Comparison of ENCODE assay signal across 24 cellular contexts in the genomic region with DNA sequence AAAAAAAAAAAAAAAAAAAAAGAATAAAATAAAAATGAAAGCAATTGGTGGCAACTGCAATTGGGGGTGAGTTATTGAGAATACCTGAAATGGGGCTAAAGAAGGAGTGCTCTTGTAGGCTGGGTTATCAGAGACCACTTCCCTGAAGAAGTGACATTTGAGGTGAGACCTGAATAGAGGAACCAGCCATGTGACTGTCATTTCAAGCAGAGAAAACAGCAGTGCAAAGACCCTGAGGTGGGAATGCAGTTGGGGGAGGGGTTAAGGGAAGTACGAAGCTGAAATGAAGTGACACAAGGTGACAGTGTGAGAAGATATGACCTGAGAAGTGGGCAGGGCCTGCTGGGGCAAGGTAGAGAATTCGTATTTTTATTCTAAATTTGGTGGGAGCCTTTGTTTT. TPM values are rescaled to one million over a fixed set of nuclear protein-coding genes. Genes with fewer than 3 reads are reported as not detected.
"Had no signal": no experiment of that assay in that cellular context is flagged by ENCODE, and none has a peak within 500 bp of the region (broad histone marks: within the 10 kb centered on the region; RNA-seq: fewer than 3 reads in every experiment).

No MANE protein-coding gene starts in this region.

- H3K36me3 Mint-ChIP-seq: naive thymus-derived CD4-positive, alpha-beta T cell; type B pancreatic cell had no signal

- H3K9me3 ChIP-seq: ovary, suprapubic skin, thyroid gland had no signal

- H3K36me3 ChIP-seq: ovary, suprapubic skin, thyroid gland had no signal

- H3K4me2 ChIP-seq: hepatocyte had no signal

- H3K4me3 ChIP-seq: coronary artery, hepatocyte, lung, ovary, suprapubic skin, thyroid gland had no signal

- DNase-seq: effector CD4-positive, alpha-beta T cell; endodermal cell; erythroblast; foreskin keratinocyte; kidney; left cardiac atrium; left ventricle myocardium superior; mesendoderm; naive thymus-derived CD4-positive, alpha-beta T cell; ovary; right cardiac atrium; small intestine; stimulated activated CD4-positive, alpha-beta T cell treated with anti-CD3 and anti-CD28 coated beads, Interleukin-12 subunit alpha, Interleukin-12 subunit beta, amount 100 ng/mL, for 4 hours; stimulated activated naive CD8-positive, alpha-beta T cell treated with anti-CD3 and anti-CD28 coated beads, Interleukin-15, Interleukin-2, amounts not matched to agents 100 U/mL and 50 U/mL, for 24 hours; thyroid gland had no signal

- H3K4me1 Mint-ChIP-seq: endodermal cell, neural crest cell had no signal

- H3K27ac Mint-ChIP-seq: endodermal cell, type B pancreatic cell had no signal

- H3K4me3 Mint-ChIP-seq: endodermal cell; naive thymus-derived CD4-positive, alpha-beta T cell; neural crest cell; type B pancreatic cell had no signal

- ATAC-seq: foreskin keratinocyte; left cardiac atrium; left ventricle myocardium superior; naive thymus-derived CD4-positive, alpha-beta T cell; right cardiac atrium; stimulated activated naive CD8-positive, alpha-beta T cell treated with anti-CD3 and anti-CD28 coated beads, Interleukin-15, Interleukin-2, amounts not matched to agents 100 U/mL and 50 U/mL, for 24 hours had no signal

- H3K4me1 ChIP-seq: foreskin keratinocyte, suprapubic skin had no signal

- H3K27ac ChIP-seq: coronary artery, foreskin keratinocyte, hepatocyte, ovary, suprapubic skin, thyroid gland had no signal

- H2AFZ ChIP-seq: hepatocyte had no signal

- H3K9me3 Mint-ChIP-seq: endodermal cell, neural crest cell, type B pancreatic cell had no signal

- H3K79me2 ChIP-seq: hepatocyte had no signal

- H3K27me3 ChIP-seq: hepatocyte, ovary, thyroid gland had no signal

RNA-seq across cellular contexts. Expression of a gene that starts 4.3 kb away (rescaled TPM):
- total RNA-seq: foreskin keratinocyte, left ventricle myocardium superior, suprapubic skin had no signal
- polyA plus RNA-seq: naive thymus-derived CD4-positive, alpha-beta T cell had no signal

RNA-seq across cellular contexts. Expression of a gene that starts 19.4 kb away (rescaled TPM):
- total RNA-seq: dermis microvascular lymphatic vessel endothelial cell, foreskin keratinocyte, hepatocyte, kidney, left cardiac atrium, left ventricle myocardium superior, neural crest cell, ovary, posterior vena cava, right cardiac atrium, suprapubic skin, thyroid gland had no signal
- polyA plus RNA-seq: endothelial cell of umbilical vein; foreskin keratinocyte; hepatocyte; naive thymus-derived CD4-positive, alpha-beta T cell; right cardiac atrium; small intestine had no signal
